ENCODE assay signal across 8 cellular contexts in genomic region chr3:112293368-112294321, GRCh38. TPM values are rescaled to one million over a fixed set of nuclear protein-coding genes. Genes with fewer than 3 reads are reported as not detected.
DNase-seq lines count a peak whose midpoint lies in the region; ATAC-seq, FAIRE-seq and TF ChIP-seq lines count a peak whose summit lies in the region.

TSS of gene SLC9C1 (minus strand) at chr3:112294216. CDS start at chr3:112286791, 7,425 bp downstream.

- peak; percentile 54 for DNase-seq in AG20443 (ENCODE audit: low spot score)
- peak; percentile 40 for DNase-seq in GM13977 (ENCODE audit: low spot score)
- peak; percentile 82 for DNase-seq in NCI-H82 (lab: John Stamatoyannopoulos, UW)
- DNase-seq in frontal cortex (ENCODE audit: low spot score in 2 of 2) = peak in 1 of 2 donors; percentile 32

- peaks cover 22% of the 10 kb centered on the region for H3K4me1 Mint-ChIP-seq in activated naive CD4-positive, alpha-beta T cell treated with anti-CD3 and anti-CD28 coated beads, Interleukin-2, amount 50 U/mL, for 24 hours

- no peaks in the 10 kb centered on the region for H3K27me3 ChIP-seq in neuron (ENCODE audit: insufficient read depth, low read length)

- no peaks in the 10 kb centered on the region for H3K9me3 Mint-ChIP-seq in activated naive CD4-positive, alpha-beta T cell treated with anti-CD3 and anti-CD28 coated beads, Interleukin-2, amount 50 U/mL, for 24 hours

- no peaks in the 10 kb centered on the region for H3K9me3 ChIP-seq in neuron (ENCODE audit: low read length)

- TF ChIP-seq CTCF in GM13977 (IDR thresholded peaks at IDR 0.05; ENCODE audit: extremely low read depth, insufficient read depth, missing control alignments) = peak; percentile 71

- in situ Hi-C loops in GM13977 (cut with MboI; ENCODE audit: low pct_unique_long_range_greater_than_20kb, low sequenced_read_pairs, unreplicated experiment) = loop anchor here (10.0 kb wide), 1 partner anchor 159 kb away; the partner anchor contains the start of gene GCSAM

- peak within 1 kb of the TSS; percentile 63 for H3K4me3 Mint-ChIP-seq in activated naive CD4-positive, alpha-beta T cell treated with anti-CD3 and anti-CD28 coated beads, Interleukin-2, amount 50 U/mL, for 24 hours

- peak within 1 kb of the TSS; percentile 40 for H3K4me3 ChIP-seq in neuron (ENCODE audit: low read length)

- H3K27me3 Mint-ChIP-seq in activated naive CD4-positive, alpha-beta T cell treated with anti-CD3 and anti-CD28 coated beads, Interleukin-2, amount 50 U/mL, for 24 hours = no peaks in the 10 kb centered on the region

- H3K36me3 ChIP-seq in neuron (ENCODE audit: insufficient read depth, low read length) = no peaks in the 10 kb centered on the region

- H3K27ac Mint-ChIP-seq in activated naive CD4-positive, alpha-beta T cell treated with anti-CD3 and anti-CD28 coated beads, Interleukin-2, amount 50 U/mL, for 24 hours = no peak within 1 kb of the TSS

- H2AFZ ChIP-seq in neuron (ENCODE audit: low read depth, low read length) = peak within 1 kb of the TSS; percentile 38

- peak; percentile 49 for FAIRE-seq in frontal cortex (lab: Jason Lieb, UNC)

- H3K4me1 ChIP-seq in neuron (ENCODE audit: insufficient read depth, low read length) = no peaks in the 10 kb centered on the region

- no peaks in the 10 kb centered on the region for H3K36me3 Mint-ChIP-seq in activated naive CD4-positive, alpha-beta T cell treated with anti-CD3 and anti-CD28 coated beads, Interleukin-2, amount 50 U/mL, for 24 hours

- ATAC-seq in HG03432 (IDR thresholded peaks at IDR 0.05; ENCODE audit: unreplicated experiment) (peak; percentile 53), HG03457 (IDR thresholded peaks at IDR 0.05; ENCODE audit: unreplicated experiment) (no peak)

RNA-seq across cellular contexts. Expression of gene SLC9C1, which starts in this region (rescaled TPM):
- total RNA-seq in frontal cortex = 0.41 TPM
